18 cellular contexts compared by ENCODE assay signal in genomic region chr5:85647349-85648127, GRCh38.
DNase-seq lines count a peak whose midpoint lies in the region; ATAC-seq and TF ChIP-seq lines count a peak whose summit lies in the region.
"Had no signal": no experiment of that assay in that cellular context is flagged by ENCODE, and none has a peak within 500 bp of the region (broad histone marks: within the 10 kb centered on the region; RNA-seq: fewer than 3 reads in every experiment).

No MANE protein-coding gene starts in this region.

- H3K27me3 ChIP-seq in Caco-2 (replicated peaks; ENCODE audit: control insufficient read depth, insufficient read depth, low read length) (no peaks in the 10 kb centered on the region), H7 (ENCODE audit: control insufficient read depth, insufficient read depth, low read length) (no peaks in the 10 kb centered on the region), upper lobe of right lung (no peaks in the 10 kb centered on the region), osteoblast (ENCODE audit: insufficient read depth, low read length) (no peaks in the 10 kb centered on the region)
- H3K27me3 ChIP-seq: SJCRH30 had no signal

- TF ChIP-seq CTCF in Caco-2 (IDR thresholded peaks at IDR 0.05; ENCODE audit: insufficient read depth in 1 of 2, low read depth in 1 of 2, low read length in 1 of 2, severe bottlenecking in 1 of 2, unreplicated experiment in 1 of 2): no peak
- TF ChIP-seq CTCF in WTC11 (IDR thresholded peaks at IDR 0.05): no peak
- TF ChIP-seq CTCF in upper lobe of right lung (IDR thresholded peaks at IDR 0.05): no peak
- no peak for TF ChIP-seq CTCF in osteoblast (IDR thresholded peaks at IDR 0.05; ENCODE audit: extremely low read depth, low read depth, low read length)

- CTCF ChIA-PET in Caco-2 (lab: Charles Lee) (no interaction called here), WTC11 (lab: Charles Lee) (no interaction called here)

- H3K27ac ChIP-seq in upper lobe of right lung (no peak overlapping the region), osteoblast (ENCODE audit: low read depth, low read length) (no peak overlapping the region)
- H3K27ac ChIP-seq: KMS-11, SJCRH30 had no signal

- H4K20me1 ChIP-seq in osteoblast (ENCODE audit: insufficient read depth, low read length): no peaks in the 10 kb centered on the region

- H3K9me3 ChIP-seq in Caco-2 (no peaks in the 10 kb centered on the region), upper lobe of right lung (no peaks in the 10 kb centered on the region), osteoblast (ENCODE audit: low read depth, low read length) (peaks cover 3% of the 10 kb centered on the region)
- H3K9me3 ChIP-seq: SJCRH30 had no signal

- H3K27me3 Mint-ChIP-seq in Caco-2 (ENCODE audit: insufficient read depth, unreplicated experiment) (no peaks in the 10 kb centered on the region), WTC11 (ENCODE audit: low read depth) (no peaks in the 10 kb centered on the region)
- H3K27me3 Mint-ChIP-seq: CD4-positive, alpha-beta T cell had no signal

- H3K79me2 ChIP-seq in osteoblast (ENCODE audit: insufficient read depth, low read length): no peaks in the 10 kb centered on the region

- ATAC-seq in WTC11 (peak; percentile 82), upper lobe of right lung (no peak)
- ATAC-seq: HCT116 had no signal

- DNase-seq in Caco-2 (no peak), H7 (no peak), WTC11 (ENCODE audit: low spot score) (no peak), SIG-M5 treated with dmso at 0.1 percent for 504 hours (lab: John Stamatoyannopoulos, UW; ENCODE audit: unreplicated experiment) (no peak), cortex of kidney (lab: John Stamatoyannopoulos, UW) (no peak), upper lobe of right lung (no peak), osteoblast (ENCODE audit: insufficient read length, low spot score, missing footprints) (no peak)
- DNase-seq: ACHN; CD4-positive, alpha-beta T cell; EL; NCI-H1417; NCI-H1930; NCI-H2171 treated with DMSO at 0.1 percent for 48 hours; NCI-H510A treated with DMSO at 0.1 percent for 48 hours; SJCRH30 had no signal

- POLR2A ChIA-PET in Caco-2 (lab: Charles Lee) (no interaction called here), WTC11 (lab: Charles Lee) (no interaction called here)

- no peaks in the 10 kb centered on the region for H3K4me1 Mint-ChIP-seq in Caco-2 (ENCODE audit: low read depth, unreplicated experiment)
- H3K4me1 Mint-ChIP-seq in WTC11: peaks cover 22% of the 10 kb centered on the region

- H3K36me3 ChIP-seq in Caco-2 (ENCODE audit: control insufficient read depth, insufficient read depth, low read length) (no peaks in the 10 kb centered on the region), H7 (replicated peaks; ENCODE audit: control insufficient read depth, insufficient read depth, low read length) (no peaks in the 10 kb centered on the region), upper lobe of right lung (no peaks in the 10 kb centered on the region), osteoblast (ENCODE audit: insufficient read depth, low read length) (no peaks in the 10 kb centered on the region)
- H3K36me3 ChIP-seq: SJCRH30 had no signal

- TSS peak; percentile 80 for BruUV-seq in Caco-2 (replicated peaks; lab: Mats Ljungman, UMichigan)

- H3K4me1 ChIP-seq in Caco-2: no peaks in the 10 kb centered on the region
- H3K4me1 ChIP-seq in upper lobe of right lung: no peaks in the 10 kb centered on the region
- H3K4me1 ChIP-seq in osteoblast (ENCODE audit: insufficient read depth, low read length): no peaks in the 10 kb centered on the region
- H3K4me1 ChIP-seq: SJCRH30 had no signal

- no peaks in the 10 kb centered on the region for H3K36me3 Mint-ChIP-seq in Caco-2 (ENCODE audit: insufficient read depth, unreplicated experiment)
- H3K36me3 Mint-ChIP-seq in WTC11: no peaks in the 10 kb centered on the region

- H3K4me3 ChIP-seq in Caco-2 (ENCODE audit: low read depth, low read length) (peak overlapping the region; percentile 40), H7 (ENCODE audit: insufficient read depth, low read depth, low read length) (peak overlapping the region; percentile 58), iPS-11a (ENCODE audit: low read depth, low read length) (peak overlapping the region; percentile 1), upper lobe of right lung (no peak overlapping the region), osteoblast (ENCODE audit: insufficient read depth, low read length) (no peak overlapping the region)
- H3K4me3 ChIP-seq: SJCRH30 had no signal

- no peak overlapping the region for H3K4me2 ChIP-seq in osteoblast (ENCODE audit: insufficient read depth, low read length)
- H3K4me2 ChIP-seq: KMS-11 had no signal

- no peak overlapping the region for H2AFZ ChIP-seq in osteoblast (ENCODE audit: low read length)

- H3K4me3 Mint-ChIP-seq in Caco-2 (ENCODE audit: unreplicated experiment): peak overlapping the region; percentile 21
- H3K4me3 Mint-ChIP-seq in WTC11: peak overlapping the region; percentile 78
- H3K4me3 Mint-ChIP-seq: CD4-positive, alpha-beta T cell had no signal

- no peak overlapping the region for H3K27ac Mint-ChIP-seq in Caco-2 (ENCODE audit: unreplicated experiment)
- H3K27ac Mint-ChIP-seq in WTC11: peak overlapping the region; percentile 83
- H3K27ac Mint-ChIP-seq: CD4-positive, alpha-beta T cell had no signal

- H3K9me3 Mint-ChIP-seq in Caco-2 (ENCODE audit: unreplicated experiment) (no peaks in the 10 kb centered on the region), WTC11 (no peaks in the 10 kb centered on the region)

- intact Hi-C loops in Caco-2 (cut with micrococcal nuclease; ENCODE audit: unreplicated experiment): no loop called here
- intact Hi-C loops in upper lobe of right lung (cut with DNase I): no loop called here

TF ChIP-seq in WTC11, 78 proteins besides CTCF, POLR2A, EP300 and RAD21:
- TF ChIP-seq SMAD4 (CRISPR knock-in tag; IDR thresholded peaks at IDR 0.05) (no peak), CBFB (CRISPR knock-in tag; IDR thresholded peaks at IDR 0.05; ENCODE audit: low read depth) (no peak), ZNF232 (CRISPR knock-in tag; IDR thresholded peaks at IDR 0.05) (no peak), NR2C2 (CRISPR knock-in tag; IDR thresholded peaks at IDR 0.05) (no peak), ZNF416 (CRISPR knock-in tag; IDR thresholded peaks at IDR 0.05) (no peak), HMGA2 (CRISPR knock-in tag; IDR thresholded peaks at IDR 0.05) (no peak), PRRX2 (CRISPR knock-in tag; IDR thresholded peaks at IDR 0.05) (no peak), ZNF396 (CRISPR knock-in tag; IDR thresholded peaks at IDR 0.05; ENCODE audit: borderline replicate concordance) (no peak), ELF4 (CRISPR knock-in tag; IDR thresholded peaks at IDR 0.05; ENCODE audit: low read depth) (no peak), JUN (CRISPR knock-in tag; IDR thresholded peaks at IDR 0.05) (no peak), ZNF219 (CRISPR knock-in tag; IDR thresholded peaks at IDR 0.05; ENCODE audit: borderline replicate concordance) (no peak), CREM (CRISPR knock-in tag; IDR thresholded peaks at IDR 0.05) (no peak), ATF1 (CRISPR knock-in tag; IDR thresholded peaks at IDR 0.05) (no peak), ZNF512 (CRISPR knock-in tag; IDR thresholded peaks at IDR 0.05; ENCODE audit: borderline replicate concordance) (no peak), ZMAT4 (CRISPR knock-in tag; IDR thresholded peaks at IDR 0.05) (no peak), ZNF138 (CRISPR knock-in tag; conservative IDR thresholded peaks at IDR 0.05) (no peak)

Comparison
In these comparisons a context has a peak if more than half of its experiments do, and no peak if none do; other contexts are left out.
1. H3K4me3 ChIP-seq: peak in Caco-2 (single experiment), H7 (single experiment) and iPS-11a (single experiment); none in upper lobe of right lung (single experiment) and osteoblast (single experiment).